1 cellular context compared by ENCODE assay signal in genomic region chr6:13400772-13401171, GRCh38.
TF ChIP-seq lines count a peak whose summit lies in the region.

No MANE protein-coding gene starts in this region.

TF ChIP-seq in SK-N-SH, 30 proteins besides CTCF, POLR2A, EP300 and RAD21 (continued from another document):
- no peak for TF ChIP-seq REST (IDR thresholded peaks at IDR 0.05; ENCODE audit: low read depth, low read length)
- no peak for TF ChIP-seq ZBTB33 (IDR thresholded peaks at IDR 0.05; ENCODE audit: borderline replicate concordance, low read depth)
- no peak for TF ChIP-seq YY1 (IDR thresholded peaks at IDR 0.05; ENCODE audit: low read depth)
- no peak for TF ChIP-seq USF2 (IDR thresholded peaks at IDR 0.05; ENCODE audit: borderline replicate concordance, low read depth, low read length)
- TF ChIP-seq SIN3A (IDR thresholded peaks at IDR 0.05; ENCODE audit: borderline replicate concordance, low read depth, low read length) = no peak
- no peak for TF ChIP-seq TCF12 (IDR thresholded peaks at IDR 0.05)
- no peak for TF ChIP-seq PBX3 (IDR thresholded peaks at IDR 0.05)
